ENCODE assay signal across 17 cellular contexts in the genomic region with DNA sequence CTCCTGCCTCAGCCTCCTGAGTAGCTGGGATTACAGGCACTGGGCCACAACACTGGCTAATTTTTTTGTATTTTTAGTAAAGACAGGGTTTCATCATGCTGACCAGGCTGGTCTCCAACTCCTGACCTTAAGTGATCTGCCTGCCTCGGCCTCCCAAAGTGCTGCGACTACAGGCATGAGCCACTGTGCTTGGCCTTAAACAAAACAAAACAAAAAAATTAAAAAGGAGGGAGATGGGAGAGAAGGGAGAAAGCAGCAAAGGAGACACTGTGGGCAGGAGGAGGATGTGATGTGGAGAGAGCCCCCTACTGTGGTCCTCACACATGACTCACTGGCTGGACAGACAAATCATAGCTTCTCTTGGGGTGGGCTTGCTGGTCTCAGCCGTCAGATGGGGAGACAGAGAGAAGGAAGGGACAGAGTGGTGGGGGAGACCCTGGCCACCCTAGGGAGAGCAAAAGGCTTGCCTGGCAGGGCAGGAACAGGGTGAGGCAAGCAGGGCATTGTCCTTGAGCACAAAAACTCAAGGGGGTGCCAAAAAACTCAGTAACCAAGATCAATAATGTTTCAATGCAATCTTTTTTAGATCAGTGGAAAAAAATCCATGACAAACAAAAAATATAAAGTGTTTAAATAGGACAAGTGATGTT. TPM values are rescaled to one million over a fixed set of nuclear protein-coding genes. Genes with fewer than 3 reads are reported as not detected.
A peak's percentile ranks its signal among the peaks of the same experiment; 100 is the strongest.
DNase-seq lines count a peak whose midpoint lies in the region; ATAC-seq, FAIRE-seq and TF ChIP-seq lines count a peak whose summit lies in the region.
"Had no signal": no experiment of that assay in that cellular context is flagged by ENCODE, and none has a peak within 500 bp of the region (broad histone marks: within the 10 kb centered on the region; RNA-seq: fewer than 3 reads in every experiment).

No MANE protein-coding gene starts in this region.

- H4K91ac ChIP-seq in H1 (replicated peaks; ENCODE audit: insufficient read length, low read length): no peak overlapping the region

- 79% methylated on average over 3 of the region's 3 CpGs; no CpG with 5 or more reads in 1 of the 2 experiments for WGBS in H1 (ENCODE audit: extremely low coverage in 1 of 2, insufficient coverage in 1 of 2, insufficient read length in 1 of 2, insufficient replicate concordance in 2 of 2, low coverage in 1 of 2, low lambda C conversion rate in 2 of 2, missing lambda C conversion rate in 1 of 2), 2 experiments

- no peak overlapping the region for H2BK12ac ChIP-seq in H1 (ENCODE audit: low read depth, low read length)

- peaks cover 20% of the 10 kb centered on the region for H3K79me1 ChIP-seq in H1 (ENCODE audit: low read depth, low read length)

- H3K4me3 Mint-ChIP-seq in Caco-2 (ENCODE audit: unreplicated experiment) (no peak overlapping the region), progenitor cell of endocrine pancreas (ENCODE audit: low read depth) (no peak overlapping the region)

- no peaks in the 10 kb centered on the region for H3K36me3 Mint-ChIP-seq in Caco-2 (ENCODE audit: insufficient read depth, unreplicated experiment)
- H3K36me3 Mint-ChIP-seq in progenitor cell of endocrine pancreas (ENCODE audit: insufficient read depth): no peaks in the 10 kb centered on the region

- H3K23ac ChIP-seq in H1 (ENCODE audit: insufficient read length): no peak overlapping the region

- ATAC-seq in GM18505 (IDR thresholded peaks at IDR 0.05; ENCODE audit: unreplicated experiment): no peak
- ATAC-seq: Panc1 had no signal

- H4K8ac ChIP-seq in H1 (ENCODE audit: extremely low read depth, insufficient read depth, low read length): peak overlapping the region; percentile 35; the same call in 1 of the 2 replicates

- H3K27me3 ChIP-seq in Caco-2 (replicated peaks; ENCODE audit: control insufficient read depth, insufficient read depth, low read length) (no peaks in the 10 kb centered on the region), H1 (replicated peaks in 1 of 4; ENCODE audit: control insufficient read depth in 3 of 4, extremely low read depth in 1 of 4, insufficient read depth in 3 of 4, low read length in 3 of 4) (no peaks in the 10 kb centered on the region), colonic mucosa (no peaks in the 10 kb centered on the region)
- H3K27me3 ChIP-seq: suprapubic skin had no signal

- H2BK20ac ChIP-seq in H1 (ENCODE audit: low read length): no peak overlapping the region

- no peak overlapping the region for H3K56ac ChIP-seq in H1 (replicated peaks; ENCODE audit: insufficient read length, low read depth, low read length)

- H3K9ac ChIP-seq in H1 (replicated peaks in 1 of 4; ENCODE audit: extremely low read depth in 1 of 4, low read depth in 3 of 4, low read length in 3 of 4) (no peak overlapping the region), colonic mucosa (ENCODE audit: low read depth in 2 of 2, low read length in 2 of 2) (no peak overlapping the region)

- H3K4me3 ChIP-seq in Caco-2 (ENCODE audit: low read depth, low read length): no peak overlapping the region
- no peak overlapping the region for H3K4me3 ChIP-seq in H1 (ENCODE audit: extremely low read depth in 1 of 4, insufficient read depth in 2 of 4, low read depth in 3 of 4, low read length in 4 of 4)
- no peak overlapping the region for H3K4me3 ChIP-seq in colonic mucosa
- H3K4me3 ChIP-seq: suprapubic skin had no signal

- CTCF ChIA-PET in Caco-2 (lab: Charles Lee): no interaction called here
- CTCF ChIA-PET in H1 (lab: Charles Lee; ENCODE audit: partially characterized antibody): interaction anchor here (1.7 to 2.1 kb wide), 2 partner anchors 15 to 65 kb away, joined by 4 read pairs; no protein-coding TSS in a partner anchor

- TF ChIP-seq EP300 in H1 (IDR thresholded peaks at IDR 0.05; ENCODE audit: borderline replicate concordance in 1 of 2, low read depth in 2 of 2, low read length in 2 of 2): no peak

- peak overlapping the region; percentile 97; the same call in 1 of the 2 replicates for H2AK5ac ChIP-seq in H1 (ENCODE audit: low read depth, low read length)

- POLR2A ChIA-PET in Caco-2 (lab: Charles Lee): no interaction called here
- POLR2A ChIA-PET in H1 (lab: Charles Lee; ENCODE audit: partially characterized antibody): interaction anchor here (1.2 to 2.7 kb wide), 5 partner anchors 15 to 75 kb away, joined by 3 to 8 read pairs (median 4); a partner anchor contains a TSS

- no peak overlapping the region for H3K27ac ChIP-seq in H1 (ENCODE audit: low read depth, low read length)
- no peak overlapping the region for H3K27ac ChIP-seq in colonic mucosa
- H3K27ac ChIP-seq: HL-60, suprapubic skin had no signal

- H3K9me3 Mint-ChIP-seq in Caco-2 (ENCODE audit: unreplicated experiment) (no peaks in the 10 kb centered on the region), progenitor cell of endocrine pancreas (ENCODE audit: low read depth) (no peaks in the 10 kb centered on the region)

- H2BK15ac ChIP-seq in H1 (ENCODE audit: low read length): no peak overlapping the region; the same call in 1 of the 2 replicates

- H3K36me3 ChIP-seq in Caco-2 (ENCODE audit: control insufficient read depth, insufficient read depth, low read length): no peaks in the 10 kb centered on the region
- no peaks in the 10 kb centered on the region for H3K36me3 ChIP-seq in H1 (ENCODE audit: control insufficient read depth in 2 of 4, insufficient read depth in 4 of 4, low read length in 3 of 4)
- H3K36me3 ChIP-seq in colonic mucosa: no peaks in the 10 kb centered on the region
- H3K36me3 ChIP-seq: suprapubic skin had no signal

- H3K79me2 ChIP-seq in H1 (ENCODE audit: control insufficient read depth in 1 of 2, insufficient read depth in 2 of 2, low read length in 2 of 2): peaks cover 15 to 75% of the 10 kb centered on the region in 2 experiments

- BruUV-seq in Caco-2 (replicated peaks; lab: Mats Ljungman, UMichigan): no TSS peak

- no peaks in the 10 kb centered on the region for H3K4me1 Mint-ChIP-seq in Caco-2 (ENCODE audit: low read depth, unreplicated experiment)
- peaks cover 3% of the 10 kb centered on the region for H3K4me1 Mint-ChIP-seq in progenitor cell of endocrine pancreas (ENCODE audit: low read depth)

- TF ChIP-seq CTCF in Caco-2 (IDR thresholded peaks at IDR 0.05; ENCODE audit: insufficient read depth in 1 of 2, low read depth in 1 of 2, low read length in 1 of 2, severe bottlenecking in 1 of 2, unreplicated experiment in 1 of 2) (no peak), H1 (IDR thresholded peaks at IDR 0.05; ENCODE audit: control extremely low read depth in 1 of 3, insufficient read depth in 1 of 3, low read depth in 1 of 3, low read length in 3 of 3) (no peak), progenitor cell of endocrine pancreas (IDR thresholded peaks at IDR 0.05; ENCODE audit: unreplicated experiment) (no peak), colonic mucosa (IDR thresholded peaks at IDR 0.05) (no peak)

- H3K9me3 ChIP-seq in Caco-2: no peaks in the 10 kb centered on the region
- H3K9me3 ChIP-seq in H1 (ENCODE audit: insufficient read depth in 2 of 2, low read depth in 1 of 2, low read length in 1 of 2): no peaks in the 10 kb centered on the region
- no peaks in the 10 kb centered on the region for H3K9me3 ChIP-seq in colonic mucosa
- H3K9me3 ChIP-seq: suprapubic skin had no signal

- no peak overlapping the region for H2AFZ ChIP-seq in H1 (ENCODE audit: low read length)

- H3K27me3 Mint-ChIP-seq in Caco-2 (ENCODE audit: insufficient read depth, unreplicated experiment): no peaks in the 10 kb centered on the region
- H3K27me3 Mint-ChIP-seq in progenitor cell of endocrine pancreas: no peaks in the 10 kb centered on the region

- no peak for TF ChIP-seq RAD21 in H1 (IDR thresholded peaks at IDR 0.05 in 1 of 2, conservative IDR thresholded peaks at IDR 0.05 in 1 of 2; ENCODE audit: low read depth in 2 of 2, low read length in 2 of 2)

- H3K18ac ChIP-seq in H1 (ENCODE audit: extremely low read depth, low read length): peak overlapping the region; percentile 34; the same call in 1 of the 2 replicates

- H3K14ac ChIP-seq in H1 (ENCODE audit: insufficient read length): no peak overlapping the region

- H4K20me1 ChIP-seq in H1 (replicated peaks in 1 of 2; ENCODE audit: control insufficient read depth in 1 of 2, insufficient read depth in 2 of 2, low read length in 2 of 2): peaks cover 5 to 11% of the 10 kb centered on the region in 2 experiments

- no peak overlapping the region for H4K5ac ChIP-seq in H1 (ENCODE audit: insufficient read length, low read depth, low read length)

- peak overlapping the region; percentile 34 for H3K27ac Mint-ChIP-seq in Caco-2 (ENCODE audit: unreplicated experiment)
- H3K27ac Mint-ChIP-seq in progenitor cell of endocrine pancreas: peak overlapping the region; percentile 1

- DNase-seq in Caco-2 (no peak), NCI-H69 (lab: John Stamatoyannopoulos, UW) (peak; percentile 46), H1 (ENCODE audit: low read depth in 1 of 2, low spot score in 2 of 2) (no peak), progenitor cell of endocrine pancreas (ENCODE audit: low spot score, unreplicated experiment) (no peak), colonic mucosa (no peak), NCI-H1417 treated with DMSO at 0.1 percent for 48 hours (lab: John Stamatoyannopoulos, UW) (no peak), NCI-H1694 treated with DMSO at 0.1 percent for 48 hours (lab: John Stamatoyannopoulos, UW) (no peak)
- DNase-seq: amniotic stem cell, Calu3, NCI-H446 treated with DMSO at 0.1 percent for 48 hours, T-helper 2 cell had no signal

- H2BK120ac ChIP-seq in H1 (replicated peaks; ENCODE audit: low read depth, low read length): no peak overlapping the region

- no peaks in the 10 kb centered on the region for H3K4me1 ChIP-seq in Caco-2
- peaks cover 17 to 35% (median 24%) of the 10 kb centered on the region in 4 experiments for H3K4me1 ChIP-seq in H1 (replicated peaks in 1 of 4; ENCODE audit: control insufficient read depth in 3 of 4, insufficient read depth in 4 of 4, low read length in 3 of 4)
- no peaks in the 10 kb centered on the region for H3K4me1 ChIP-seq in colonic mucosa

- FAIRE-seq in H1 (lab: Jason Lieb, UNC): no peak
- FAIRE-seq: endothelial cell of umbilical vein had no signal

- peak overlapping the region; percentile 92 for H3K4ac ChIP-seq in H1 (replicated peaks; ENCODE audit: insufficient read length, low read depth, low read length)

- intact Hi-C loops in Caco-2 (cut with micrococcal nuclease; ENCODE audit: unreplicated experiment): no loop called here
- intact Hi-C loops in colonic mucosa (cut with DNase I): loop anchor here (10.0 kb wide), 1 partner anchor 704 kb away; no protein-coding TSS in a partner anchor

- TF ChIP-seq POLR2A in H1 (IDR thresholded peaks at IDR 0.05; ENCODE audit: control extremely low read depth in 1 of 2, low read depth in 2 of 2, low read length in 2 of 2) (no peak), GM18505 (IDR thresholded peaks at IDR 0.05; ENCODE audit: borderline replicate concordance, extremely low read depth, insufficient read depth, insufficient read length) (no peak)

- peak overlapping the region; percentile 72; the same call in 1 of the 2 replicates for H2BK5ac ChIP-seq in H1 (ENCODE audit: low read depth, low read length)

- no peaks in the 10 kb centered on the region for H3K23me2 ChIP-seq in H1 (ENCODE audit: low read depth, low read length)

- H3K4me2 ChIP-seq in H1 (ENCODE audit: insufficient read depth in 1 of 2, low read depth in 2 of 2, low read length in 2 of 2): peak overlapping the region in 1 of 2 experiments; percentile 22; a peak in 1 of 4 replicates

RNA-seq across cellular contexts. Expression of a gene that starts 31.6 kb away (rescaled TPM):
- total RNA-seq in Caco-2 (2022) (9.5 and 11.5 TPM in 2 replicates), progenitor cell of endocrine pancreas (16.6 and 19.1 TPM in 2 replicates), colonic mucosa (10 to 100 TPM; 13.3 to 19.9 TPM)
- total RNA-seq in H1 (2021; fragmentation: NEBNext Ultra II Directional; extraction: Animal tissue kit (Norgen Biotek cat#: 25700)): 58.8 and 62.1 TPM in 2 replicates
- 143 and 162 TPM in 2 replicates for polyA plus RNA-seq in H1 (2011; rRNA removed)
- polyA plus RNA-seq in H1 (2011; cell fraction: cytosol; rRNA removed): 134 TPM
- 139 TPM for polyA plus RNA-seq in H1 (2011; cell fraction: nucleus; rRNA removed)
- polyA plus RNA-seq in H1 (2012, experiment 1 of 2): 52.5 to 56.1 TPM (median 54.1 TPM) in 4 replicates
- 69.0 TPM for polyA plus RNA-seq in H1 (2012, experiment 2 of 2)
- polyA plus RNA-seq in H1 (2013, experiment 1 of 2): 93.0 TPM
- polyA plus RNA-seq in H1 (2013, experiment 2 of 2): 95.7 TPM
- 80.0 and 85.9 TPM in 2 replicates for polyA minus RNA-seq in H1 (2011; rRNA and poly(A)+ RNA removed)
- polyA minus RNA-seq in H1 (2011; cell fraction: cytosol; rRNA and poly(A)+ RNA removed): 59.8 TPM
- polyA minus RNA-seq in H1 (2011; cell fraction: nucleus; rRNA and poly(A)+ RNA removed): 63.8 TPM

RNA-seq across cellular contexts. Expression of a gene that starts 46.1 kb away (rescaled TPM):
- total RNA-seq in Caco-2 (2022) (27.4 and 27.7 TPM in 2 replicates), progenitor cell of endocrine pancreas (36.4 and 38.7 TPM in 2 replicates), colonic mucosa (10 to 100 TPM; 31.8 to 36.4 TPM)
- total RNA-seq in H1 (2021; fragmentation: NEBNext Ultra II Directional; extraction: Animal tissue kit (Norgen Biotek cat#: 25700)): 23.9 and 28.3 TPM in 2 replicates
- 18.1 and 18.4 TPM in 2 replicates for polyA plus RNA-seq in H1 (2011; rRNA removed)
- 23.4 TPM for polyA plus RNA-seq in H1 (2011; cell fraction: cytosol; rRNA removed)
- 26.2 TPM for polyA plus RNA-seq in H1 (2011; cell fraction: nucleus; rRNA removed)
- polyA plus RNA-seq in H1 (2012, experiment 1 of 2): 24.2 to 28.8 TPM (median 27.7 TPM) in 4 replicates
- polyA plus RNA-seq in H1 (2012, experiment 2 of 2): 10.5 TPM
- 11.5 TPM for polyA plus RNA-seq in H1 (2013, experiment 1 of 2)
- 9.4 TPM for polyA plus RNA-seq in H1 (2013, experiment 2 of 2)
- polyA minus RNA-seq in H1 (2011; rRNA and poly(A)+ RNA removed): 37.2 and 40.4 TPM in 2 replicates
- 18.1 TPM for polyA minus RNA-seq in H1 (2011; cell fraction: cytosol; rRNA and poly(A)+ RNA removed)
- 27.6 TPM for polyA minus RNA-seq in H1 (2011; cell fraction: nucleus; rRNA and poly(A)+ RNA removed)

RNA-seq across cellular contexts. Expression of a gene that starts 59.5 kb away (rescaled TPM):
- total RNA-seq in Caco-2 (2022) (not detected in 2 replicates), progenitor cell of endocrine pancreas (not detected in 2 replicates), colonic mucosa (under 1 TPM in 1 of 2 donors, not detected in 1; 0.32 TPM)
- total RNA-seq in H1 (2021; fragmentation: NEBNext Ultra II Directional; extraction: Animal tissue kit (Norgen Biotek cat#: 25700)): 1.7 and 4.2 TPM in 2 replicates
- polyA plus RNA-seq in H1 (2011; rRNA removed): 6.0 and 7.2 TPM in 2 replicates
- polyA plus RNA-seq in H1 (2011; cell fraction: cytosol; rRNA removed): 7.5 TPM
- polyA plus RNA-seq in H1 (2011; cell fraction: nucleus; rRNA removed): 5.0 TPM
- polyA plus RNA-seq in H1 (2012, experiment 1 of 2): 2.7 to 5.7 TPM (median 5.2 TPM) in 4 replicates
- 3.9 TPM for polyA plus RNA-seq in H1 (2012, experiment 2 of 2)
- 7.7 TPM for polyA plus RNA-seq in H1 (2013, experiment 1 of 2)
- polyA plus RNA-seq in H1 (2013, experiment 2 of 2): 7.4 TPM
- polyA minus RNA-seq in H1 (2011; rRNA and poly(A)+ RNA removed): 1.7 and 4.1 TPM in 2 replicates
- polyA minus RNA-seq in H1 (2011; cell fraction: cytosol; rRNA and poly(A)+ RNA removed): 2.9 TPM
- polyA minus RNA-seq in H1 (2011; cell fraction: nucleus; rRNA and poly(A)+ RNA removed): 1.3 TPM
- total RNA-seq: Calu3, endothelial cell of umbilical vein, renal cortical epithelial cell, suprapubic skin had no signal
- polyA plus RNA-seq: endothelial cell of umbilical vein had no signal
